In the genomic region with DNA sequence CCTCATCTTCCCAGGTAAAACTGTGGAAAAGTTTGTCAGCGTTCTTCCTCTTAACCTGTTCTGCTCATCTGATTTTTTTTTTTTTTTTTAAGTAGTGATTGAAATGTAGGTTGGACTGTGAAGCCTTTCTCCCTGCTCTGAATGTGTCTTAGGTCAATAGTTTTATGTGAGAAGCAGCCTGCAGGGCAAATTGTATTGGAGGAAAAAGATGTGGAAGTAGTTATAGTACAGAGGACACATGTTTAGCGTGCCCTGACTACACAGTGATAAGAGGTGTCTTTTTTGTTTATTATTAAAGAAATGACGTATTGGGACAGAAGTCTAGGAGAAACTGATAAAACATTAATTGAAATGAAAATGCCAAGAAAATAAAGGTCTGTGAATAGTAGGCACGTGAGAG, we compare ENCODE assay signal across 9 cellular contexts. TPM values are rescaled to one million over a fixed set of nuclear protein-coding genes. Genes with fewer than 3 reads are reported as not detected.
DNase-seq lines count a peak whose midpoint lies in the region; ATAC-seq and TF ChIP-seq lines count a peak whose summit lies in the region.
"Had no signal": no experiment of that assay in that cellular context is flagged by ENCODE, and none has a peak within 500 bp of the region (broad histone marks: within the 10 kb centered on the region; RNA-seq: fewer than 3 reads in every experiment).

No MANE protein-coding gene starts in this region.

- no peak for TF ChIP-seq POLR2A in NB4 (IDR thresholded peaks at IDR 0.05; ENCODE audit: extremely low read depth, insufficient read length)

- H3K4me1 Mint-ChIP-seq in CD8-positive, alpha-beta T cell (ENCODE audit: low read depth) = peaks cover 51% of the 10 kb centered on the region
- H3K4me1 Mint-ChIP-seq in nephron progenitor cell = peaks cover 37% of the 10 kb centered on the region

- no peaks in the 10 kb centered on the region for H3K36me3 ChIP-seq in CD8-positive, alpha-beta T cell (ENCODE audit: insufficient read depth, low read length)

- POLR2A ChIA-PET in CD8-positive, alpha-beta T cell (lab: Charles Lee) = interaction anchor here (0.7 to 1.1 kb wide), 2 partner anchors 51 to 236 kb away, joined by 3 read pairs; no protein-coding TSS in a partner anchor

- DNase-seq in CD8-positive, alpha-beta T cell = no peak
- DNase-seq in NB4 (ENCODE audit: low read depth) = peak; percentile 52
- DNase-seq in dermis microvascular lymphatic vessel endothelial cell (ENCODE audit: low read depth in 2 of 2) = peak; percentile 28 to 78
- DNase-seq in nephron progenitor cell = no peak
- no peak for DNase-seq in DMS 273 (lab: John Stamatoyannopoulos, UW; ENCODE audit: unreplicated experiment)
- DNase-seq in OCI-M2 (lab: John Stamatoyannopoulos, UW; ENCODE audit: unreplicated experiment) = no peak

- no peak overlapping the region for H3K27ac ChIP-seq in CD8-positive, alpha-beta T cell (ENCODE audit: low read depth, low read length)

- ATAC-seq in CD8-positive, alpha-beta T cell = no peak
- ATAC-seq in GM21723 (IDR thresholded peaks at IDR 0.05; ENCODE audit: unreplicated experiment) = no peak
- no peak for ATAC-seq in HG03432 (IDR thresholded peaks at IDR 0.05; ENCODE audit: unreplicated experiment)

- no peaks in the 10 kb centered on the region for H3K27me3 Mint-ChIP-seq in CD8-positive, alpha-beta T cell (ENCODE audit: low read depth)
- no peaks in the 10 kb centered on the region for H3K27me3 Mint-ChIP-seq in nephron progenitor cell (ENCODE audit: low read depth, poor library complexity)

- peaks cover 22% of the 10 kb centered on the region for H3K36me3 Mint-ChIP-seq in CD8-positive, alpha-beta T cell
- H3K36me3 Mint-ChIP-seq in nephron progenitor cell (ENCODE audit: low read depth) = peaks cover 38% of the 10 kb centered on the region

- peak overlapping the region; percentile 38 for H3K4me3 ChIP-seq in CD8-positive, alpha-beta T cell (ENCODE audit: low read depth, low read length)
- H3K4me3 ChIP-seq in NB4 (ENCODE audit: low read depth, low read length) = peak overlapping the region; percentile 81

- CTCF ChIA-PET in CD8-positive, alpha-beta T cell (lab: Charles Lee) = interaction anchor here (1.3 kb wide), 1 partner anchor 93 kb away, joined by 4 read pairs; no protein-coding TSS in a partner anchor

- TF ChIP-seq CTCF in CD8-positive, alpha-beta T cell (IDR thresholded peaks at IDR 0.05) = no peak
- TF ChIP-seq CTCF in NB4 (IDR thresholded peaks at IDR 0.05; ENCODE audit: low read depth, low read length) (no peak), nephron progenitor cell (IDR thresholded peaks at IDR 0.05) (no peak)

- peaks cover 37% of the 10 kb centered on the region for H3K4me1 ChIP-seq in CD8-positive, alpha-beta T cell (ENCODE audit: insufficient read depth, low read length)

- intact Hi-C loops in CD8-positive, alpha-beta T cell (cut with DNase I, micrococcal nuclease) = loop anchor here (2.0 to 10.0 kb wide), 4 partner anchors 73 to 242 kb away; no protein-coding TSS in a partner anchor

- H3K27me3 ChIP-seq in CD8-positive, alpha-beta T cell (ENCODE audit: insufficient read depth, low read length) = no peaks in the 10 kb centered on the region

- no peaks in the 10 kb centered on the region for H3K9me3 ChIP-seq in CD8-positive, alpha-beta T cell (ENCODE audit: low read length)

- peak overlapping the region; percentile 90 for H3K4me3 Mint-ChIP-seq in CD8-positive, alpha-beta T cell
- peak overlapping the region; percentile 94 for H3K4me3 Mint-ChIP-seq in nephron progenitor cell

- no peaks in the 10 kb centered on the region for H3K9me3 Mint-ChIP-seq in CD8-positive, alpha-beta T cell
- H3K9me3 Mint-ChIP-seq in nephron progenitor cell = peaks cover 3% of the 10 kb centered on the region
- H3K9me3 Mint-ChIP-seq: dendritic cell treated with granulocyte-macrophage colony-stimulating factor and Interleukin-4, amounts not matched to agents 40 ng/mL and 50 ng/mL, for 4 days had no signal

- peak overlapping the region; percentile 92 for H3K27ac Mint-ChIP-seq in CD8-positive, alpha-beta T cell
- peak overlapping the region; percentile 27 for H3K27ac Mint-ChIP-seq in nephron progenitor cell

RNA-seq across cellular contexts. Expression of a gene that starts 1.5 kb away (rescaled TPM):
- total RNA-seq in CD8-positive, alpha-beta T cell = 10 to 100 TPM; 17.6 to 18.4 TPM
- total RNA-seq in dermis microvascular lymphatic vessel endothelial cell = 15.8 and 20.2 TPM in 2 replicates

Comparison
In these comparisons a context has a peak if more than half of its experiments do, and no peak if none do; other contexts are left out.
1. DNase-seq: peak in NB4 (single experiment) and dermis microvascular lymphatic vessel endothelial cell (2 of 2); none in CD8-positive, alpha-beta T cell (0 of 7), nephron progenitor cell (single experiment), DMS 273 (single experiment) and OCI-M2 (single experiment).